12 cellular contexts compared by ENCODE assay signal in the genomic region with DNA sequence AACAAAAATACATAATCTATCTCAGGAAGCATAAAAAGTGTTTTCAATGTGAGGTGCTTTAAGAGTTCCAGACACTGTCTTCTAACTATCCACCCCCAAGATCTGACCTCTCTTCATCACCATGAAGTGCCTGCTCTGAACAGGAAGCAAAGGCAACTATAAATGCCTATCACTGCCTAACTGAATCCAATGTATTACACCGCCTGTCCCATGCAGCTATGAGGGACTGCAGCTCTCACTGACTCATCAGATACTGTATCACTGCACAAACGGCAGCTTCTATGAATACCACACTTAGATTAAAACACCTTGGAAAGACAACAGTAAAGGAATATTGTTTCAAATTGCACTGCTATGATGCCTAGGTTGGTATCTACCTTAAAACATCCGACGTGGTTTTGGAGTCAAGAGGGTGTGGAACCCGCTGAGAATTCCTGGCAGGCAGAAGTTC.
DNase-seq lines count a peak whose midpoint lies in the region; FAIRE-seq and TF ChIP-seq lines count a peak whose summit lies in the region.
"Had no signal": no experiment of that assay in that cellular context is flagged by ENCODE, and none has a peak within 500 bp of the region (broad histone marks: within the 10 kb centered on the region; RNA-seq: fewer than 3 reads in every experiment).

No MANE protein-coding gene starts in this region.

- FAIRE-seq in H54 (lab: Jason Lieb, UNC) = peak; percentile 94

- TF ChIP-seq CTCF in AG04450 (IDR thresholded peaks at IDR 0.05; ENCODE audit: low read depth, low read length) = no peak
- TF ChIP-seq CTCF in ascending aorta (IDR thresholded peaks at IDR 0.05) = no peak
- no peak for TF ChIP-seq CTCF in adrenal gland (IDR thresholded peaks at IDR 0.05)

- H3K4me1 ChIP-seq in ascending aorta (peaks cover 0 to 8% of the 10 kb centered on the region in 2 donors), adrenal gland (replicated peaks in 1 of 2) (peaks cover 0 to 3% of the 10 kb centered on the region in 2 donors)

- H3K9me3 ChIP-seq in AG04450 (ENCODE audit: control insufficient read depth, insufficient read depth, low read length) = no peaks in the 10 kb centered on the region
- no peaks in the 10 kb centered on the region for H3K9me3 ChIP-seq in ascending aorta
- H3K9me3 ChIP-seq in adrenal gland (replicated peaks in 1 of 3) = no peaks in the 10 kb centered on the region

- H3K27ac ChIP-seq in AG04450 (ENCODE audit: low read depth, low read length) (peak overlapping the region; percentile 72), ascending aorta (peak overlapping the region; percentile 46 to 51), adrenal gland (no peak overlapping the region)
- H3K27ac ChIP-seq: C4-2B had no signal

- TF ChIP-seq POLR2A in H54 (IDR thresholded peaks at IDR 0.05; ENCODE audit: low read depth, low read length) = no peak
- TF ChIP-seq POLR2A in adrenal gland (IDR thresholded peaks at IDR 0.05) = no peak

- peaks cover 55 to 74% of the 10 kb centered on the region in 2 donors for H3K36me3 ChIP-seq in ascending aorta
- peaks cover 0 to 67% of the 10 kb centered on the region in 2 donors for H3K36me3 ChIP-seq in adrenal gland (replicated peaks in 1 of 2)

- DNase-seq in AG04450 (ENCODE audit: low read depth, low spot score) (no peak), H54 (ENCODE audit: insufficient read length, low spot score) (peak; percentile 51), ascending aorta (ENCODE audit: low spot score in 2 of 2) (no peak), iris pigment epithelial cell (ENCODE audit: low read depth) (peak; percentile 78), RKO (ENCODE audit: low spot score) (no peak), mucosa of gallbladder (ENCODE audit: low spot score) (no peak), adrenal gland (no peak), HEK293T (ENCODE audit: extremely low spot score) (no peak)
- DNase-seq: activated CD8-positive, alpha-beta memory T cell treated with anti-CD3 and anti-CD28 coated beads for 24 hours; NCI-H1930; T-cell had no signal

- POLR2A ChIA-PET in AG04450 (lab: Yijun Ruan, JAX) = no interaction called here
- POLR2A ChIA-PET in HEK293T (lab: Yijun Ruan, JAX) = no interaction called here

- H3K4me3 ChIP-seq in AG04450 (ENCODE audit: low read depth, low read length) (no peak overlapping the region), ascending aorta (no peak overlapping the region), adrenal gland (no peak overlapping the region)

- WGBS in adrenal gland, 4 donors = 80 to 87% (median 85%) methylated on average over 5 of the region's 5 CpGs

- intact Hi-C loops in ascending aorta (cut with DNase I) = no loop called here
- intact Hi-C loops in adrenal gland (cut with DNase I) = no loop called here

- CTCF ChIA-PET in AG04450 (lab: Charles Lee) = interaction anchor here (0.6 to 0.7 kb wide), 2 partner anchors 35 to 617 kb away, joined by 3 to 4 read pairs; no protein-coding TSS in a partner anchor
- CTCF ChIA-PET in HEK293T (lab: Yijun Ruan, JAX) = no interaction called here

- no peaks in the 10 kb centered on the region for H3K27me3 ChIP-seq in AG04450 (ENCODE audit: control insufficient read depth, insufficient read depth, low read length)
- no peaks in the 10 kb centered on the region for H3K27me3 ChIP-seq in ascending aorta
- no peaks in the 10 kb centered on the region for H3K27me3 ChIP-seq in adrenal gland

TF ChIP-seq in HEK293T, 16 proteins besides CTCF, POLR2A, EP300 and RAD21:
- TF ChIP-seq FOXK2 (IDR thresholded peaks at IDR 0.05) (no peak), ELF4 (IDR thresholded peaks at IDR 0.05) (no peak), SUZ12 (IDR thresholded peaks at IDR 0.05) (no peak), BHLHE40 (IDR thresholded peaks at IDR 0.05; ENCODE audit: borderline replicate concordance) (no peak), FOXM1 (IDR thresholded peaks at IDR 0.05; ENCODE audit: borderline replicate concordance) (no peak)

Comparison
In these comparisons a context has a peak if more than half of its experiments do, and no peak if none do; other contexts are left out.
1. DNase-seq: peak in H54 (single experiment) and iris pigment epithelial cell (single experiment); none in AG04450 (single experiment), ascending aorta (0 of 2), RKO (single experiment), mucosa of gallbladder (single experiment), adrenal gland (0 of 7) and HEK293T (single experiment).
2. H3K27ac ChIP-seq: peak in AG04450 (single experiment) and ascending aorta (2 of 2); none in adrenal gland (0 of 5).